32 cellular contexts compared by ENCODE assay signal in the genomic region with DNA sequence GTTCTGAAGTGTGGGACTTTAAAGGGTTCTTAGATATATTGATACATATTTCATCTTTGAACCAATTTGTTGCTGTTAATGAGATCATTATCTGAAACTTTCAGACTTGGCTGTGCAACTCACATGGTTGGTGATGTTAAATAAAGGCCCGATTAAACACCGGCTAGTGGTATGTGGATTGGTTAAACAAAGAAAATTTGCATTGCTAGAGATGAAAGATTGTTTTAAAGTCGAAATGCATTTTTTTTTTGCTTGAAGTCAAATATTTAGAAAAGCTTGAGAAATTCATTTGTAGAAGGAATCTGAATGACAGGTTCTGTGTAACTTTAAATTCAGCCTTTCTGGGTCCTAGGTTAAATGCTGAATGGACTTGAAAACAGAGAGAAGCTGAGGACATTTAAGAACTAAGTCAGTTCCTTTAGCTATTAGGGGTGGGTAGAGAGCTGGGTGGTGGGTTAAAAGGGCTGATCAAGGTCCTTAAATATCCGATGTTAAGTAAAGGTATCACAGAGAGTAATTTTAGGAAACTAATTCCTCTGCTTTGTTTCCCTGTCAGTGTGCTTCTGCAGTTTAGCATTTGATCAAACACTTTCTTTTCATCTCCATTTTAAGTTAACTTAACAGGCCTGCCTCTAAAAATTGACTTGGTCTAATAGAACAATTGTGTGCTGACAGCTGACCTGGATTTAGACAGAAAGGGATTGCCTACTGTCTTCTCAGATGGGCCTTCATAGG. TPM values are rescaled to one million over a fixed set of nuclear protein-coding genes. Genes with fewer than 3 reads are reported as not detected.
DNase-seq lines count a peak whose midpoint lies in the region; ATAC-seq, FAIRE-seq and TF ChIP-seq lines count a peak whose summit lies in the region.
"Had no signal": no experiment of that assay in that cellular context is flagged by ENCODE, and none has a peak within 500 bp of the region (broad histone marks: within the 10 kb centered on the region; RNA-seq: fewer than 3 reads in every experiment).

No MANE protein-coding gene starts in this region.

- H3K4me1 ChIP-seq in A549: peaks cover 36% of the 10 kb centered on the region
- peaks cover 8% of the 10 kb centered on the region for H3K4me1 ChIP-seq in Panc1 (ENCODE audit: control insufficient read depth, insufficient read depth, low read length)
- peaks cover 25% of the 10 kb centered on the region for H3K4me1 ChIP-seq in ectodermal cell (ENCODE audit: control insufficient read depth, insufficient read depth, low read length)
- H3K4me1 ChIP-seq in effector memory CD4-positive, alpha-beta T cell (ENCODE audit: control insufficient read depth, insufficient read depth, low read length, poor library complexity, severe bottlenecking): peaks cover 7% of the 10 kb centered on the region

- BruUV-seq in Panc1 (replicated peaks; lab: Mats Ljungman, UMichigan): TSS peak; percentile 55

- peaks cover 68% of the 10 kb centered on the region for H3K4me1 Mint-ChIP-seq in neural crest cell

- no peaks in the 10 kb centered on the region for H3K9me3 Mint-ChIP-seq in neural crest cell
- H3K9me3 Mint-ChIP-seq: CD4-positive, alpha-beta T cell had no signal

- no peak overlapping the region for H3K27ac ChIP-seq in A549
- no peak overlapping the region for H3K27ac ChIP-seq in Panc1 (ENCODE audit: low read length)
- no peak overlapping the region for H3K27ac ChIP-seq in ectodermal cell (ENCODE audit: insufficient read depth, low read depth, low read length, poor library complexity, severe bottlenecking)
- no peak overlapping the region for H3K27ac ChIP-seq in effector memory CD4-positive, alpha-beta T cell (ENCODE audit: insufficient read depth, low read length, poor library complexity, severe bottlenecking)
- H3K27ac ChIP-seq: BLaER1 treated with 17β-estradiol and CSF1 and Interleukin-3, amounts not matched to agents 10 nM and 100 nM; PC-9; SJSA1 had no signal

- POLR2A ChIA-PET in A549 (lab: Yijun Ruan, JAX): no interaction called here
- POLR2A ChIA-PET in Panc1 (lab: Charles Lee): no interaction called here

- no peak overlapping the region for H3K4me3 ChIP-seq in A549
- no peak overlapping the region for H3K4me3 ChIP-seq in Panc1 (ENCODE audit: low read depth in 2 of 2, low read length in 2 of 2)
- peak overlapping the region; percentile 4 for H3K4me3 ChIP-seq in ectodermal cell (ENCODE audit: insufficient read depth, low read depth, low read length)
- H3K4me3 ChIP-seq in effector memory CD4-positive, alpha-beta T cell (ENCODE audit: insufficient read depth, low read depth, low read length, poor library complexity, severe bottlenecking): no peak overlapping the region
- H3K4me3 ChIP-seq: BLaER1 treated with 17β-estradiol and CSF1 and Interleukin-3, amounts not matched to agents 10 nM and 100 nM; K562; PC-9; SJSA1 had no signal

- no peak for TF ChIP-seq EP300 in A549 (IDR thresholded peaks at IDR 0.05)

- no peaks in the 10 kb centered on the region for H3K27me3 ChIP-seq in Panc1 (ENCODE audit: control insufficient read depth, insufficient read depth, low read length)
- no peaks in the 10 kb centered on the region for H3K27me3 ChIP-seq in ectodermal cell (ENCODE audit: control insufficient read depth, insufficient read depth, low read length, poor library complexity, severe bottlenecking)
- peaks cover 3% of the 10 kb centered on the region for H3K27me3 ChIP-seq in effector memory CD4-positive, alpha-beta T cell (replicated peaks; ENCODE audit: control insufficient read depth, insufficient read depth, low read length, poor library complexity, severe bottlenecking)
- H3K27me3 ChIP-seq: SJSA1 had no signal

- H3K36me3 Mint-ChIP-seq in neural crest cell (ENCODE audit: low read depth): no peaks in the 10 kb centered on the region

- no peak overlapping the region for H3K27ac Mint-ChIP-seq in neural crest cell (ENCODE audit: unreplicated experiment)
- H3K27ac Mint-ChIP-seq: CD4-positive, alpha-beta T cell had no signal

- no peaks in the 10 kb centered on the region for H3K36me3 ChIP-seq in Panc1 (ENCODE audit: control insufficient read depth, insufficient read depth, low read length)
- H3K36me3 ChIP-seq in ectodermal cell (ENCODE audit: control insufficient read depth, insufficient read depth, low read length): no peaks in the 10 kb centered on the region
- H3K36me3 ChIP-seq in effector memory CD4-positive, alpha-beta T cell (ENCODE audit: control insufficient read depth, insufficient read depth, low read length): no peaks in the 10 kb centered on the region
- H3K36me3 ChIP-seq: BLaER1 treated with 17β-estradiol and CSF1 and Interleukin-3, amounts not matched to agents 10 nM and 100 nM; SJSA1 had no signal

- no peak for TF ChIP-seq RAD21 in A549 (conservative IDR thresholded peaks at IDR 0.05 in 1 of 2, IDR thresholded peaks at IDR 0.05 in 1 of 2)

- CTCF ChIA-PET in A549 (lab: Yijun Ruan, JAX): interaction anchor here (1.2 kb wide), 1 partner anchor 153 kb away, joined by 3 read pairs; no protein-coding TSS in a partner anchor
- CTCF ChIA-PET in Panc1 (lab: Charles Lee): no interaction called here

- H3K27me3 Mint-ChIP-seq in neural crest cell (ENCODE audit: low read depth): no peaks in the 10 kb centered on the region

- DNase-seq in A549 (ENCODE audit: low read depth in 1 of 2, low spot score in 1 of 2): no peak
- no peak for DNase-seq in Panc1 (ENCODE audit: low read depth, low spot score)
- no peak for DNase-seq in neural crest cell (ENCODE audit: low read depth, low spot score)
- DNase-seq in effector memory CD4-positive, alpha-beta T cell: no peak
- DNase-seq in effector CD8-positive, alpha-beta T cell (lab: John Stamatoyannopoulos, UW): no peak
- DNase-seq in NAMALWA (ENCODE audit: low spot score): no peak
- no peak for DNase-seq in NOMO-1 treated with DMSO at 0.1 percent for 48 hours (lab: John Stamatoyannopoulos, UW; ENCODE audit: unreplicated experiment)
- DNase-seq: AML-193; CD4-positive, alpha-beta T cell; COR-L47; DMS79 treated with DMSO at 0.1 percent for 48 hours; GF-D8; HCEC 1CT; Kasumi-1; MV-4-11; NCI-H1105 treated with DMSO at 0.1 percent for 48 hours; NCI-H146; NCI-H1930; NCI-H2107; NCI-H524; NCI-H748 treated with DMSO at 0.1 percent for 48 hours; PC-9; Right ventricle myocardium superior; RPMI8226 had no signal

- no peak for FAIRE-seq in A549 (lab: Jason Lieb, UNC)
- FAIRE-seq: A204.1, GM12892, GM19239, H1, K562 had no signal

- 68% methylated on average over 4 of the region's 4 CpGs for WGBS in A549 (ENCODE audit: missing lambda C conversion rate)
- WGBS in ectodermal cell, 2 experiments: 73 to 78% methylated on average over 4 of the region's 4 CpGs

- H3K4me2 ChIP-seq in A549: peak overlapping the region; percentile 81; the same call in 2 of the 3 replicates
- H3K4me2 ChIP-seq: BLaER1 treated with 17β-estradiol and CSF1 and Interleukin-3, amounts not matched to agents 10 nM and 100 nM; PC-9 had no signal

- ATAC-seq in A549 (no peak), Panc1 (no peak)
- ATAC-seq: K562 had no signal

- H3K9me3 ChIP-seq in A549 (no peaks in the 10 kb centered on the region), Panc1 (ENCODE audit: control insufficient read depth, insufficient read depth, low read depth, low read length) (no peaks in the 10 kb centered on the region), ectodermal cell (ENCODE audit: control insufficient read depth, low read length) (no peaks in the 10 kb centered on the region)
- H3K9me3 ChIP-seq in effector memory CD4-positive, alpha-beta T cell (ENCODE audit: control insufficient read depth, low read length): no peaks in the 10 kb centered on the region
- H3K9me3 ChIP-seq: BLaER1 treated with 17β-estradiol and CSF1 and Interleukin-3, amounts not matched to agents 10 nM and 100 nM; SJSA1 had no signal

- intact Hi-C loops in Panc1 (cut with micrococcal nuclease; ENCODE audit: unreplicated experiment): no loop called here

- no peak for TF ChIP-seq CTCF in A549 (IDR thresholded peaks at IDR 0.05)
- TF ChIP-seq CTCF in Panc1 (IDR thresholded peaks at IDR 0.05): no peak
- no peak for TF ChIP-seq CTCF in neural crest cell (conservative IDR thresholded peaks at IDR 0.05)

- peak overlapping the region; percentile 29 for H3K4me3 Mint-ChIP-seq in neural crest cell
- H3K4me3 Mint-ChIP-seq: CD4-positive, alpha-beta T cell had no signal

- TF ChIP-seq POLR2A in A549 (IDR thresholded peaks at IDR 0.05; ENCODE audit: low read length): no peak

- in situ Hi-C loops in Panc1 (cut with HindIII; ENCODE audit: low pct_unique_long_range_greater_than_20kb, low sequenced_read_pairs): no loop called here

TF ChIP-seq in A549, 52 proteins besides CTCF, POLR2A, EP300 and RAD21 (continues in another document):
- TF ChIP-seq CHD4 (IDR thresholded peaks at IDR 0.05; ENCODE audit: borderline replicate concordance): no peak
- TF ChIP-seq RNF2 (IDR thresholded peaks at IDR 0.05; ENCODE audit: borderline replicate concordance, low read depth): no peak
- TF ChIP-seq ESRRA (IDR thresholded peaks at IDR 0.05; ENCODE audit: borderline replicate concordance, low read length): no peak
- no peak for TF ChIP-seq NPAS2 (CRISPR knock-in tag; IDR thresholded peaks at IDR 0.05; ENCODE audit: borderline replicate concordance)
- no peak for TF ChIP-seq CEBPB (IDR thresholded peaks at IDR 0.05)
- no peak for TF ChIP-seq EHF (CRISPR knock-in tag; IDR thresholded peaks at IDR 0.05)

RNA-seq across cellular contexts. Expression of a gene that starts 4.5 kb away (rescaled TPM):
- polyA plus RNA-seq in A549 (2011; rRNA removed) (4.6 and 5.5 TPM in 2 replicates), A549 (2017; fragmentation: RNase III; extraction: RNeasy Plus Mini Kit Qiagen cat#74134 plus additional on column Dnase treatment) (5.5 to 6.9 TPM (median 6.0 TPM) in 3 replicates)
- polyA plus RNA-seq in A549 (2012; cell fraction: cytosol; rRNA removed): 6.1 and 9.1 TPM in 2 replicates
- polyA plus RNA-seq in A549 (2012; cell fraction: nucleus; rRNA removed): 7.8 and 14.2 TPM in 2 replicates
- polyA minus RNA-seq in A549 (2011; rRNA and poly(A)+ RNA removed): 4.8 and 6.3 TPM in 2 replicates
- total RNA-seq in Panc1 (2021; ENCODE audit: unreplicated experiment) (7.3 TPM), neural crest cell (18.5 and 18.9 TPM in 2 replicates)
- polyA plus RNA-seq in Panc1 (2012; ENCODE audit: insufficient read length): 5.3 TPM
- 25.8 TPM for polyA plus RNA-seq in ectodermal cell (2013, experiment 1 of 4)
- polyA plus RNA-seq in ectodermal cell (2013, experiment 2 of 4): 21.9 TPM
- 25.1 TPM for polyA plus RNA-seq in ectodermal cell (2013, experiment 3 of 4)
- 27.5 TPM for polyA plus RNA-seq in ectodermal cell (2013, experiment 4 of 4)
